12 cellular contexts compared by ENCODE assay signal in the genomic region with DNA sequence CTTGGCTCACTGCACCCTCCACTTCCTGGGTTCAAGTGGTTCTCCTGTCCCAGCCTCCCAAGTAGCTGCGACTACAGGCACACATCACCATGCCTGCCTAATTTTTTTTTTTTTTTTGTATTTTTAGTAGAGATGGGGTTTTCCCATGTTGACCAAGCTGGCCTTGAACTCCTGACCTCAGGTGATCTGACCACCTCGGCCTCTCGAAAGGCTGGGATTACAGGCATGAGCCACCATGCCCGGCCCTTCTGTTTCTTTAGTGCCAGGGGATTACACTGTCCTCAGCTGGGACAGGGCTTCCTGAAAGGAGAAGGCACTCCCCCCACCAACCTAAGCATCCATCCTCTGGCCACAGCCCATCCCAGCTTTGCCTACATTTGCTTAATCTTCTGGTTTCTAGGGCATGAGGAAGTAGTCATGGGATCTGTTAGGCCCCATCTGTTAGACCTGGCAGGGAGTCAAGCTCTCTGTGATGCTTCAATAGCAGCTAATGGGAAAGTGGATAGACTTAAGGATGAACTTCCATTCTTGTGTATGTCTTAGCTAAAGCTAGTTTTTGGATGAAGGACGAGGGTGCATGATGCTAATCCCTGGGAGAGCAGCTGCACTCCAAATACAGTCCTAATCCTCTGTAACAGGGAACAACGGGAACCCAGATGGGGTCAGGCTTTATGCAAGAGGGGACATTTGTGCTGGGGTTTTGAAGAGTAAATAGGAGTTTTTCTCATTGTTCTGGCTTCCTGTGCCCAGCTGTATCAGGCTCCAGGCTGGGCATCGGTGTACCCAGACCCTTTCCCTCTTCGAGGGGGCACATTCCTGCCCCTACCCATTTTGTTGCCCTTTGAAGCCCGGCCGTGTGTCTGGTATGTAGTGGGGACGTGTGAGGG. TPM values are rescaled to one million over a fixed set of nuclear protein-coding genes. Genes with fewer than 3 reads are reported as not detected.
DNase-seq lines count a peak whose midpoint lies in the region; ATAC-seq and TF ChIP-seq lines count a peak whose summit lies in the region.
"Had no signal": no experiment of that assay in that cellular context is flagged by ENCODE, and none has a peak within 500 bp of the region (broad histone marks: within the 10 kb centered on the region; RNA-seq: fewer than 3 reads in every experiment).

No MANE protein-coding gene starts in this region.

- H3K4me3 Mint-ChIP-seq in activated T-helper 17 cell treated with anti-CD3 and anti-CD28 coated beads, Interleukin-2, amount 50 U/mL, for 72 hours = peak overlapping the region; percentile 98
- peak overlapping the region; percentile 61 for H3K4me3 Mint-ChIP-seq in stimulated activated memory B cell treated with anti-CD40 and anti-IgM and Interleukin-4, amounts not matched to agents 10 μg/mL and 1 μg/mL and 100 μg/mL, for 72 hours

- peaks cover 7% of the 10 kb centered on the region for H3K9me3 Mint-ChIP-seq in activated T-helper 17 cell treated with anti-CD3 and anti-CD28 coated beads, Interleukin-2, amount 50 U/mL, for 72 hours
- H3K9me3 Mint-ChIP-seq in stimulated activated memory B cell treated with anti-CD40 and anti-IgM and Interleukin-4, amounts not matched to agents 10 μg/mL and 1 μg/mL and 100 μg/mL, for 72 hours = peaks cover 16% of the 10 kb centered on the region

- no peaks in the 10 kb centered on the region for H3K27me3 Mint-ChIP-seq in activated T-helper 17 cell treated with anti-CD3 and anti-CD28 coated beads, Interleukin-2, amount 50 U/mL, for 72 hours
- no peaks in the 10 kb centered on the region for H3K27me3 Mint-ChIP-seq in stimulated activated memory B cell treated with anti-CD40 and anti-IgM and Interleukin-4, amounts not matched to agents 10 μg/mL and 1 μg/mL and 100 μg/mL, for 72 hours

- H3K36me3 Mint-ChIP-seq in activated T-helper 17 cell treated with anti-CD3 and anti-CD28 coated beads, Interleukin-2, amount 50 U/mL, for 72 hours (ENCODE audit: low read depth) = peaks cover 53% of the 10 kb centered on the region
- peaks cover 26% of the 10 kb centered on the region for H3K36me3 Mint-ChIP-seq in stimulated activated memory B cell treated with anti-CD40 and anti-IgM and Interleukin-4, amounts not matched to agents 10 μg/mL and 1 μg/mL and 100 μg/mL, for 72 hours

- H3K4me1 ChIP-seq in right atrium auricular region = no peaks in the 10 kb centered on the region

- H3K9me3 ChIP-seq in right atrium auricular region = no peaks in the 10 kb centered on the region
- H3K9me3 ChIP-seq: heart right ventricle had no signal

- ATAC-seq in Right ventricle myocardium inferior = peak; percentile 65
- ATAC-seq in activated T-helper 17 cell treated with anti-CD3 and anti-CD28 coated beads, Interleukin-2, amount 50 U/mL, for 72 hours (replicated peaks) = no peak
- ATAC-seq in stimulated activated memory B cell treated with anti-CD40 and anti-IgM and Interleukin-4, amounts not matched to agents 10 μg/mL and 1 μg/mL and 100 μg/mL, for 72 hours = no peak
- no peak for ATAC-seq in HG03439 (IDR thresholded peaks at IDR 0.05; ENCODE audit: unreplicated experiment)
- ATAC-seq in GM21619 (IDR thresholded peaks at IDR 0.05; ENCODE audit: unreplicated experiment) = no peak

- H3K27ac Mint-ChIP-seq in activated T-helper 17 cell treated with anti-CD3 and anti-CD28 coated beads, Interleukin-2, amount 50 U/mL, for 72 hours = peak overlapping the region; percentile 72
- peak overlapping the region; percentile 46 for H3K27ac Mint-ChIP-seq in stimulated activated memory B cell treated with anti-CD40 and anti-IgM and Interleukin-4, amounts not matched to agents 10 μg/mL and 1 μg/mL and 100 μg/mL, for 72 hours
- H3K27ac Mint-ChIP-seq: H9 had no signal

- no peaks in the 10 kb centered on the region for H3K27me3 ChIP-seq in right atrium auricular region

- intact Hi-C loops in Right ventricle myocardium inferior (cut with DNase I) = no loop called here

- peaks cover 48% of the 10 kb centered on the region for H3K4me1 Mint-ChIP-seq in activated T-helper 17 cell treated with anti-CD3 and anti-CD28 coated beads, Interleukin-2, amount 50 U/mL, for 72 hours
- peaks cover 62% of the 10 kb centered on the region for H3K4me1 Mint-ChIP-seq in stimulated activated memory B cell treated with anti-CD40 and anti-IgM and Interleukin-4, amounts not matched to agents 10 μg/mL and 1 μg/mL and 100 μg/mL, for 72 hours

- DNase-seq in Right ventricle myocardium inferior (ENCODE audit: missing footprints) = no peak
- no peak for DNase-seq in right atrium auricular region (ENCODE audit: low spot score)
- peak; percentile 93 for DNase-seq in MV-4-11 (lab: John Stamatoyannopoulos, UW)
- no peak for DNase-seq in germinal center (ENCODE audit: low spot score)
- DNase-seq: H9, heart right ventricle, SHP77 treated with DMSO at 0.1 percent for 48 hours had no signal

- H3K4me3 ChIP-seq in right atrium auricular region = no peak overlapping the region
- H3K4me3 ChIP-seq: skin epidermis had no signal

- TF ChIP-seq CTCF in right atrium auricular region (IDR thresholded peaks at IDR 0.05) = no peak

- no peaks in the 10 kb centered on the region for H3K36me3 ChIP-seq in right atrium auricular region
- H3K36me3 ChIP-seq: heart right ventricle had no signal

- H3K27ac ChIP-seq in right atrium auricular region = no peak overlapping the region

RNA-seq across cellular contexts. Expression of gene VAV1, which starts 2.6 kb away (rescaled TPM):
- total RNA-seq in Right ventricle myocardium inferior (3.1 TPM), right atrium auricular region (1 to 10 TPM in 1 of 2 donors, under 1 TPM in 1; 0.52 to 1.4 TPM)
- 100 to 1,000 TPM; 110 to 114 TPM for total RNA-seq in activated T-helper 17 cell treated with anti-CD3 and anti-CD28 coated beads, Interleukin-2, amount 50 U/mL, for 72 hours

RNA-seq across cellular contexts. Expression of gene SH2D3A, which starts 7.8 kb away (rescaled TPM):
- total RNA-seq in Right ventricle myocardium inferior = not detected
- not detected for total RNA-seq in right atrium auricular region
- 10 to 100 TPM; 21.1 to 21.2 TPM for total RNA-seq in activated T-helper 17 cell treated with anti-CD3 and anti-CD28 coated beads, Interleukin-2, amount 50 U/mL, for 72 hours

RNA-seq across cellular contexts. Expression of gene TRIP10, which starts 35.6 kb away (rescaled TPM):
- total RNA-seq in Right ventricle myocardium inferior = 147 TPM
- 10 to 100 TPM; 39.6 to 65.3 TPM for total RNA-seq in right atrium auricular region
- total RNA-seq in activated T-helper 17 cell treated with anti-CD3 and anti-CD28 coated beads, Interleukin-2, amount 50 U/mL, for 72 hours = 10 to 100 TPM; 38.0 to 99.4 TPM

RNA-seq across cellular contexts. Expression of gene GPR108, which starts 37.7 kb away (rescaled TPM):
- total RNA-seq in Right ventricle myocardium inferior (23.9 TPM), right atrium auricular region (10 to 100 TPM; 40.3 to 41.3 TPM)
- 10 to 100 TPM; 49.8 to 64.7 TPM for total RNA-seq in activated T-helper 17 cell treated with anti-CD3 and anti-CD28 coated beads, Interleukin-2, amount 50 U/mL, for 72 hours

RNA-seq across cellular contexts. Expression of gene C3, which starts 54.6 kb away (rescaled TPM):
- total RNA-seq in Right ventricle myocardium inferior (482 TPM), right atrium auricular region (1,000 to 10,000 TPM in 1 of 2 donors, 100 to 1,000 TPM in 1; 419 to 1,709 TPM)
- 1 to 10 TPM in 1 of 2 donors, under 1 TPM in 1; 0.99 to 4.3 TPM for total RNA-seq in activated T-helper 17 cell treated with anti-CD3 and anti-CD28 coated beads, Interleukin-2, amount 50 U/mL, for 72 hours

Comparison
In these comparisons a context has a peak if more than half of its experiments do, and no peak if none do; other contexts are left out.
1. RNA of gene VAV1, which starts 2.6 kb away (total RNA-seq): 110 to 114 TPM in activated T-helper 17 cell treated with anti-CD3 and anti-CD28 coated beads, Interleukin-2, amount 50 U/mL, for 72 hours; 3.1 TPM in Right ventricle myocardium inferior (single experiment) and 0.52 to 1.4 TPM in right atrium auricular region; every median in the first group is over 10 times any median in the second.
2. RNA of gene SH2D3A, which starts 7.8 kb away (total RNA-seq): 21.1 to 21.2 TPM in activated T-helper 17 cell treated with anti-CD3 and anti-CD28 coated beads, Interleukin-2, amount 50 U/mL, for 72 hours; not detected in right atrium auricular region and not detected in Right ventricle myocardium inferior (single experiment); every median in the first group is over 10 times any median in the second.